1 cellular context compared by ENCODE assay signal in the genomic region with DNA sequence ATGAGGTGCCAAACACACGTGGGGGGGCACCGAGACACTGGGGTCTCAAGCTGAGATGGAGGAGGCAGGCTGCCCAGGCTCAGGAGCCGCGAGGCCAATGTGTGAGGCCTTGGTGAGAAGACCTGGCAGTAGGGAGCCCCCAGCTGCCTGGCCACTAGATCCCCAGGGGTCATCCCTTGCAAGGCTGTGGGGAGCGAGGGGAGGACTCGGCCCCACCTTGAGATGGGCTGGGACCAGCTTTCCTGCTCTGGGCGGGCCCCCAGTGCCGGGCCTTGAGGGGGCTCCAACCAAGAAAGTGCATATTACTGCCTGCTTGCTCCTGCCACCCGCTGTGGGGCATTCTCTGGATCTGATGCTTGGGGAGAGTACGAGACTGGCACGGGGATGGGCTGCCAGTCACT.
TF ChIP-seq lines count a peak whose summit lies in the region.

No MANE protein-coding gene starts in this region.

TF ChIP-seq in HepG2, 621 proteins besides CTCF, POLR2A, EP300 and RAD21 (continued from another document):
- TF ChIP-seq, protein P1, sequence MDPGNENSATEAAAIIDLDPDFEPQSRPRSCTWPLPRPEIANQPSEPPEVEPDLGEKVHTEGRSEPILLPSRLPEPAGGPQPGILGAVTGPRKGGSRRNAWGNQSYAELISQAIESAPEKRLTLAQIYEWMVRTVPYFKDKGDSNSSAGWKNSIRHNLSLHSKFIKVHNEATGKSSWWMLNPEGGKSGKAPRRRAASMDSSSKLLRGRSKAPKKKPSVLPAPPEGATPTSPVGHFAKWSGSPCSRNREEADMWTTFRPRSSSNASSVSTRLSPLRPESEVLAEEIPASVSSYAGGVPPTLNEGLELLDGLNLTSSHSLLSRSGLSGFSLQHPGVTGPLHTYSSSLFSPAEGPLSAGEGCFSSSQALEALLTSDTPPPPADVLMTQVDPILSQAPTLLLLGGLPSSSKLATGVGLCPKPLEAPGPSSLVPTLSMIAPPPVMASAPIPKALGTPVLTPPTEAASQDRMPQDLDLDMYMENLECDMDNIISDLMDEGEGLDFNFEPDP (CRISPR knock-in tag; conservative IDR thresholded peaks at IDR 0.05): no peak
- TF ChIP-seq, protein P2, sequence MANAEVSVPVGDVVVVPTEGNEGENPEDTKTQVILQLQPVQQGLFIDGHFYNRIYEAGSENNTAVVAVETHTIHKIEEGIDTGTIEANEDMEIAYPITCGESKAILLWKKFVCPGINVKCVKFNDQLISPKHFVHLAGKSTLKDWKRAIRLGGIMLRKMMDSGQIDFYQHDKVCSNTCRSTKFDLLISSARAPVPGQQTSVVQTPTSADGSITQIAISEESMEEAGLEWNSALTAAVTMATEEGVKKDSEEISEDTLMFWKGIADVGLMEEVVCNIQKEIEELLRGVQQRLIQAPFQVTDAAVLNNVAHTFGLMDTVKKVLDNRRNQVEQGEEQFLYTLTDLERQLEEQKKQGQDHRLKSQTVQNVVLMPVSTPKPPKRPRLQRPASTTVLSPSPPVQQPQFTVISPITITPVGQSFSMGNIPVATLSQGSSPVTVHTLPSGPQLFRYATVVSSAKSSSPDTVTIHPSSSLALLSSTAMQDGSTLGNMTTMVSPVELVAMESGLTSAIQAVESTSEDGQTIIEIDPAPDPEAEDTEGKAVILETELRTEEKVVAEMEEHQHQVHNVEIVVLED (CRISPR knock-in tag; IDR thresholded peaks at IDR 0.05; ENCODE audit: borderline replicate concordance): no peak
- TF ChIP-seq ARNT (IDR thresholded peaks at IDR 0.05): no peak
- TF ChIP-seq, protein P3, sequence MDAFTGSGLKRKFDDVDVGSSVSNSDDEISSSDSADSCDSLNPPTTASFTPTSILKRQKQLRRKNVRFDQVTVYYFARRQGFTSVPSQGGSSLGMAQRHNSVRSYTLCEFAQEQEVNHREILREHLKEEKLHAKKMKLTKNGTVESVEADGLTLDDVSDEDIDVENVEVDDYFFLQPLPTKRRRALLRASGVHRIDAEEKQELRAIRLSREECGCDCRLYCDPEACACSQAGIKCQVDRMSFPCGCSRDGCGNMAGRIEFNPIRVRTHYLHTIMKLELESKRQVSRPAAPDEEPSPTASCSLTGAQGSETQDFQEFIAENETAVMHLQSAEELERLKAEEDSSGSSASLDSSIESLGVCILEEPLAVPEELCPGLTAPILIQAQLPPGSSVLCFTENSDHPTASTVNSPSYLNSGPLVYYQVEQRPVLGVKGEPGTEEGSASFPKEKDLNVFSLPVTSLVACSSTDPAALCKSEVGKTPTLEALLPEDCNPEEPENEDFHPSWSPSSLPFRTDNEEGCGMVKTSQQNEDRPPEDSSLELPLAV (CRISPR knock-in tag; conservative IDR thresholded peaks at IDR 0.05; ENCODE audit: low read depth): no peak
- TF ChIP-seq ZNF10 (CRISPR knock-in tag; IDR thresholded peaks at IDR 0.05; ENCODE audit: borderline replicate concordance, low read depth): no peak
- TF ChIP-seq CREM (IDR thresholded peaks at IDR 0.05): no peak
- no peak for TF ChIP-seq CREM (CRISPR knock-in tag; IDR thresholded peaks at IDR 0.05)
- TF ChIP-seq ZNF468 (CRISPR knock-in tag; IDR thresholded peaks at IDR 0.05): no peak
